ENCODE assay signal across 14 cellular contexts in genomic region chr2:142220239-142220638, GRCh38.
DNase-seq lines count a peak whose midpoint lies in the region; TF ChIP-seq lines count a peak whose summit lies in the region.
"Had no signal": no experiment of that assay in that cellular context is flagged by ENCODE, and none has a peak within 500 bp of the region (broad histone marks: within the 10 kb centered on the region; RNA-seq: fewer than 3 reads in every experiment).

No MANE protein-coding gene starts in this region.

- peaks cover 25% of the 10 kb centered on the region for H3K4me1 Mint-ChIP-seq in MCF 10A (ENCODE audit: insufficient read depth, unreplicated experiment)
- H3K4me1 Mint-ChIP-seq: B cell had no signal

- no peaks in the 10 kb centered on the region for H3K36me3 Mint-ChIP-seq in MCF 10A (ENCODE audit: insufficient read depth, unreplicated experiment)
- H3K36me3 Mint-ChIP-seq: CD8-positive, alpha-beta T cell had no signal

- POLR2A ChIA-PET in MCF 10A (lab: Yijun Ruan, JAX) = no interaction called here

- H3K27ac Mint-ChIP-seq in MCF 10A (ENCODE audit: low read depth, unreplicated experiment) = peak overlapping the region; percentile 83
- H3K27ac Mint-ChIP-seq: B cell; CD8-positive, alpha-beta T cell had no signal

- H3K9me3 ChIP-seq in breast epithelium = no peaks in the 10 kb centered on the region

- H3K27me3 ChIP-seq in breast epithelium = no peaks in the 10 kb centered on the region

- peaks cover 10% of the 10 kb centered on the region for H3K9me3 Mint-ChIP-seq in MCF 10A (ENCODE audit: unreplicated experiment)

- no peaks in the 10 kb centered on the region for H3K4me1 ChIP-seq in breast epithelium
- H3K4me1 ChIP-seq: Caco-2 had no signal

- no TSS peak for BruUV-seq in MCF 10A (replicated peaks; lab: Mats Ljungman, UMichigan)

- intact Hi-C loops in MCF 10A (cut with micrococcal nuclease) = no loop called here
- intact Hi-C loops in breast epithelium (cut with DNase I; ENCODE audit: low total_unique reads) = no loop called here

- no peak for TF ChIP-seq POLR2A in breast epithelium (IDR thresholded peaks at IDR 0.05)

- TF ChIP-seq CTCF in MCF 10A (IDR thresholded peaks at IDR 0.05; ENCODE audit: unreplicated experiment) (no peak), breast epithelium (IDR thresholded peaks at IDR 0.05) (no peak)

- DNase-seq in MCF 10A (ENCODE audit: unreplicated experiment) = no peak
- DNase-seq in breast epithelium (ENCODE audit: low spot score in 2 of 2) = no peak
- DNase-seq in NCI-H69 (lab: John Stamatoyannopoulos, UW) = peak; percentile 69
- no peak for DNase-seq in epithelial cell of prostate (ENCODE audit: low read depth, low spot score)
- no peak for DNase-seq in AG08396 (ENCODE audit: low spot score)
- DNase-seq in CD1c-positive myeloid dendritic cell (ENCODE audit: extremely low spot score) = no peak
- no peak for DNase-seq in activated T-cell treated with anti-CD3 and anti-CD28 coated beads for 4 hours
- DNase-seq: ACHN; Caco-2; CD8-positive, alpha-beta T cell; DMS53 had no signal

- CTCF ChIA-PET in MCF 10A (lab: Yijun Ruan, JAX) = interaction anchor here (0.6 kb wide), 1 partner anchor 389 kb away, joined by 5 read pairs; no protein-coding TSS in a partner anchor

- H3K4me3 ChIP-seq in breast epithelium = no peak overlapping the region
- H3K4me3 ChIP-seq: K562 had no signal

- H3K27ac ChIP-seq in breast epithelium = no peak overlapping the region
- peak overlapping the region; percentile 31 for H3K27ac ChIP-seq in epithelial cell of prostate
- H3K27ac ChIP-seq: C4-2B had no signal

- H3K36me3 ChIP-seq in breast epithelium = no peaks in the 10 kb centered on the region

- H3K27me3 Mint-ChIP-seq in MCF 10A (ENCODE audit: insufficient read depth, unreplicated experiment) = no peaks in the 10 kb centered on the region
- H3K27me3 Mint-ChIP-seq: B cell had no signal

- H3K4me3 Mint-ChIP-seq in MCF 10A (ENCODE audit: unreplicated experiment) = no peak overlapping the region
- H3K4me3 Mint-ChIP-seq: B cell; CD8-positive, alpha-beta T cell had no signal
